In genomic region chr10:4883079-4883739, GRCh38 we compare ENCODE assay signal across 1 cellular context.
TF ChIP-seq lines count a peak whose summit lies in the region.

No MANE protein-coding gene starts in this region.

TF ChIP-seq in liver, 16 proteins besides CTCF, POLR2A, EP300 and RAD21 (continued from another document):
- TF ChIP-seq YY1 (IDR thresholded peaks at IDR 0.05) = no peak
- no peak for TF ChIP-seq HNF4G (IDR thresholded peaks at IDR 0.05)
- no peak for TF ChIP-seq ZBTB33 (IDR thresholded peaks at IDR 0.05)
- TF ChIP-seq FOXA1 (IDR thresholded peaks at IDR 0.05) = no peak
- TF ChIP-seq EGR1 (IDR thresholded peaks at IDR 0.05; ENCODE audit: low read depth in 2 of 2) = no peak
- no peak for TF ChIP-seq TAF1 (conservative IDR thresholded peaks at IDR 0.05)
- TF ChIP-seq MAX (IDR thresholded peaks at IDR 0.05) = no peak
- TF ChIP-seq HNF4A (conservative IDR thresholded peaks at IDR 0.05) = no peak
TF ChIP-seq in liver: peak in this region for 3.
